Comparison of ENCODE assay signal across 1 cellular context in the genomic region with DNA sequence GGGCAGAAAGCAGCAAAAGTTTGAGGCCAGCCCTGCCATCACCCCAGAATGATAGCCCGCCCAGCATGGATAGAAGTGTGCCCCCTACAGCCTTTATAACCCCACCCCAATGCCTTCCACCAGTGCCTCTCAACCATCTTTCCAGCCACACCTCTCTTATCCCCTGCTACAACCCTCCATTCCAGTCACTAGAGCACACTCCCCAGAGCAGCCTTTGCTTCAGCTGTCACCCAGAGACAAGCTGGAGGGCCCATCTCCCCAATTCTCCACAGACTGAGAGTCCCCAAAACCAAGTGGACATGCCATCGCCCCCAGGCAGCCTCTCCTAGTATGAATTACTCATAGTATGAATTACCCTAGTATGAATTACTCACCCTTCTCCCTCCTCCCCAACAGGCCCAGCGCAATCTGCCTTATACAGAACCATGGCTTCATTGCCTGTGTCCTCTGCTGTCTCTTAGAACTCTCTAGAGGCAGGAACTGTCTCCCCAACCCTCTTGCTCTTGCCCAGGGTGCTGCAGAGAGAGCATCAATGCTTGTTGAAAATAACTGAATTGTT.
TF ChIP-seq lines count a peak whose summit lies in the region.

No MANE protein-coding gene starts in this region.

TF ChIP-seq in HCT116, 20 proteins besides CTCF, POLR2A, EP300 and RAD21 (continued from another document):
- TF ChIP-seq, protein P1, sequence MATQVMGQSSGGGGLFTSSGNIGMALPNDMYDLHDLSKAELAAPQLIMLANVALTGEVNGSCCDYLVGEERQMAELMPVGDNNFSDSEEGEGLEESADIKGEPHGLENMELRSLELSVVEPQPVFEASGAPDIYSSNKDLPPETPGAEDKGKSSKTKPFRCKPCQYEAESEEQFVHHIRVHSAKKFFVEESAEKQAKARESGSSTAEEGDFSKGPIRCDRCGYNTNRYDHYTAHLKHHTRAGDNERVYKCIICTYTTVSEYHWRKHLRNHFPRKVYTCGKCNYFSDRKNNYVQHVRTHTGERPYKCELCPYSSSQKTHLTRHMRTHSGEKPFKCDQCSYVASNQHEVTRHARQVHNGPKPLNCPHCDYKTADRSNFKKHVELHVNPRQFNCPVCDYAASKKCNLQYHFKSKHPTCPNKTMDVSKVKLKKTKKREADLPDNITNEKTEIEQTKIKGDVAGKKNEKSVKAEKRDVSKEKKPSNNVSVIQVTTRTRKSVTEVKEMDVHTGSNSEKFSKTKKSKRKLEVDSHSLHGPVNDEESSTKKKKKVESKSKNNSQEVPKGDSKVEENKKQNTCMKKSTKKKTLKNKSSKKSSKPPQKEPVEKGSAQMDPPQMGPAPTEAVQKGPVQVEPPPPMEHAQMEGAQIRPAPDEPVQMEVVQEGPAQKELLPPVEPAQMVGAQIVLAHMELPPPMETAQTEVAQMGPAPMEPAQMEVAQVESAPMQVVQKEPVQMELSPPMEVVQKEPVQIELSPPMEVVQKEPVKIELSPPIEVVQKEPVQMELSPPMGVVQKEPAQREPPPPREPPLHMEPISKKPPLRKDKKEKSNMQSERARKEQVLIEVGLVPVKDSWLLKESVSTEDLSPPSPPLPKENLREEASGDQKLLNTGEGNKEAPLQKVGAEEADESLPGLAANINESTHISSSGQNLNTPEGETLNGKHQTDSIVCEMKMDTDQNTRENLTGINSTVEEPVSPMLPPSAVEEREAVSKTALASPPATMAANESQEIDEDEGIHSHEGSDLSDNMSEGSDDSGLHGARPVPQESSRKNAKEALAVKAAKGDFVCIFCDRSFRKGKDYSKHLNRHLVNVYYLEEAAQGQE (IDR thresholded peaks at IDR 0.05; ENCODE audit: low read depth) = no peak
- no peak for TF ChIP-seq CEBPB (IDR thresholded peaks at IDR 0.05; ENCODE audit: low read depth)
- no peak for TF ChIP-seq TCF7L2 (IDR thresholded peaks at IDR 0.05; ENCODE audit: borderline replicate concordance, extremely low read depth, insufficient read depth, insufficient read length)
- TF ChIP-seq, protein P2, sequence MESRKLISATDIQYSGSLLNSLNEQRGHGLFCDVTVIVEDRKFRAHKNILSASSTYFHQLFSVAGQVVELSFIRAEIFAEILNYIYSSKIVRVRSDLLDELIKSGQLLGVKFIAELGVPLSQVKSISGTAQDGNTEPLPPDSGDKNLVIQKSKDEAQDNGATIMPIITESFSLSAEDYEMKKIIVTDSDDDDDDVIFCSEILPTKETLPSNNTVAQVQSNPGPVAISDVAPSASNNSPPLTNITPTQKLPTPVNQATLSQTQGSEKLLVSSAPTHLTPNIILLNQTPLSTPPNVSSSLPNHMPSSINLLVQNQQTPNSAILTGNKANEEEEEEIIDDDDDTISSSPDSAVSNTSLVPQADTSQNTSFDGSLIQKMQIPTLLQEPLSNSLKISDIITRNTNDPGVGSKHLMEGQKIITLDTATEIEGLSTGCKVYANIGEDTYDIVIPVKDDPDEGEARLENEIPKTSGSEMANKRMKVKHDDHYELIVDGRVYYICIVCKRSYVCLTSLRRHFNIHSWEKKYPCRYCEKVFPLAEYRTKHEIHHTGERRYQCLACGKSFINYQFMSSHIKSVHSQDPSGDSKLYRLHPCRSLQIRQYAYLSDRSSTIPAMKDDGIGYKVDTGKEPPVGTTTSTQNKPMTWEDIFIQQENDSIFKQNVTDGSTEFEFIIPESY (IDR thresholded peaks at IDR 0.05; ENCODE audit: extremely low read depth, insufficient replicate concordance, low read length) = no peak
- no peak for TF ChIP-seq ELF1 (IDR thresholded peaks at IDR 0.05; ENCODE audit: borderline replicate concordance, low read depth)
- TF ChIP-seq SRF (IDR thresholded peaks at IDR 0.05; ENCODE audit: low read depth) = no peak
- no peak for TF ChIP-seq FOSL1 (IDR thresholded peaks at IDR 0.05; ENCODE audit: low read depth)
- TF ChIP-seq JUND (IDR thresholded peaks at IDR 0.05) = no peak
